10 cellular contexts compared by ENCODE assay signal in the genomic region with DNA sequence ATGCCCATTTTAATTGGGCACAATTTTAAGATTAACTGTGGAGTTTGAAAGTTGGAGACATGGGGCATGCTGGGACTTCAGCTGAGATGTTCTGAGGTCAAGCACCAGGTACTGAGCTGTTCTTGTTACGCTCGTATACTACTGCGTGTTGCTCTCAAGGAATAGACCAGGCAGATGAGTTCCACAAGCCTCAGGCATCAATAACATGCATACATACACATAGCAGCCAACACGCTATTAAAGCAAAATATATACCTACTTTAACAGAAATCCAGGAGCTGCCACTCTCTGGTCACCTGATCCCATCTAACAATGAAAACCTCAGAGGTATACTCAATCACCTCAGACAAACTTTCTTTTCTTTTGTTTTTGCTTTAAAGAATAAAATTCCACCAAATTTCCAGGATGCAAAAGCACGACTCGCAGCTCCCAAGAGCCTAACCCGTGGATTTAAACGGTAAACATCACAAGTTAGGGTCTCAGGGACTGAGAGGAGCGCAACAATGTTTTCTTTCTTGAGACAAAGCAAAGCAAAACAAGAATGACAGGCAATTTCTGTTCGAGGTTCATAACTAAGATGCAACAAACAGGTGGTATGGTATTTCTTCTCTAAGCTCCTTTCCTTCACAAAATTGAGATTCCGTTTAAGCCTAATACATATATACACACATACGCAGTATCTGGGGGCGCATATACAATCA. TPM values are rescaled to one million over a fixed set of nuclear protein-coding genes. Genes with fewer than 3 reads are reported as not detected.
A peak's percentile ranks its signal among the peaks of the same experiment; 100 is the strongest.
DNase-seq lines count a peak whose midpoint lies in the region; ATAC-seq and TF ChIP-seq lines count a peak whose summit lies in the region.
"Had no signal": no experiment of that assay in that cellular context is flagged by ENCODE, and none has a peak within 500 bp of the region (broad histone marks: within the 10 kb centered on the region; RNA-seq: fewer than 3 reads in every experiment).

No MANE protein-coding gene starts in this region.

- no peak overlapping the region for H3T11ph ChIP-seq in H9 (ENCODE audit: low read length)

- no peak overlapping the region for H2AFZ ChIP-seq in H9 (ENCODE audit: low read length)

- no peak overlapping the region for H3K4ac ChIP-seq in H9 (ENCODE audit: low read depth, low read length)

- H3K79me2 ChIP-seq in H9 (ENCODE audit: insufficient read depth, low read length), result no peaks in the 10 kb centered on the region

- H3K4me2 ChIP-seq in H9 (ENCODE audit: insufficient read depth, insufficient read length, low read length), result peak overlapping the region; percentile 39

- no peak overlapping the region for H2BK5ac ChIP-seq in H9 (ENCODE audit: insufficient read length, low read length)

- no peaks in the 10 kb centered on the region for H3K79me1 ChIP-seq in H9 (ENCODE audit: insufficient read depth, low read depth, low read length, poor library complexity, severe bottlenecking)

- no peak overlapping the region for H2BK120ac ChIP-seq in H9 (ENCODE audit: low read depth, low read length, poor library complexity, severe bottlenecking)

- H3K56ac ChIP-seq in H9 (ENCODE audit: insufficient read length, low read depth, low read length), result no peak overlapping the region

- no peak overlapping the region for H2AK5ac ChIP-seq in H9 (ENCODE audit: insufficient read length, low read length)

- H4K5ac ChIP-seq in H9 (ENCODE audit: insufficient read length, low read depth, low read length), result no peak overlapping the region

- H3K4me1 ChIP-seq in H9 (ENCODE audit: insufficient read depth, low read length) (peaks cover 2% of the 10 kb centered on the region; the same call in 1 of the 2 replicates), iPS-20b (ENCODE audit: insufficient read depth, low read length) (peaks cover 22% of the 10 kb centered on the region; the same call in 1 of the 2 replicates)

- intact Hi-C loops in MCF 10A (cut with micrococcal nuclease), result loop anchor here (1.0 to 5.0 kb wide), 8 partner anchors 54 to 502 kb away; no protein-coding TSS in a partner anchor

- H3K27me3 Mint-ChIP-seq in H9 (ENCODE audit: low read depth), result peaks cover 23% of the 10 kb centered on the region
- no peaks in the 10 kb centered on the region for H3K27me3 Mint-ChIP-seq in MCF 10A (ENCODE audit: insufficient read depth, unreplicated experiment)

- no peak overlapping the region for H3K27ac Mint-ChIP-seq in H9
- no peak overlapping the region for H3K27ac Mint-ChIP-seq in MCF 10A (ENCODE audit: low read depth, unreplicated experiment)

- no peak for DNase-seq in H9
- peak; percentile 58 for DNase-seq in MCF 10A (ENCODE audit: unreplicated experiment)
- no peak for DNase-seq in mesenteric fat pad (ENCODE audit: low spot score)
- no peak for DNase-seq in CD1c-positive myeloid dendritic cell (ENCODE audit: extremely low spot score)
- DNase-seq: amniotic stem cell, Kasumi-1 had no signal

- no peaks in the 10 kb centered on the region for H3K36me3 ChIP-seq in iPS-20b (ENCODE audit: insufficient read depth, low read depth, low read length)

- no CpG with 5 or more reads among the region's 13 CpGs for WGBS in H9 (ENCODE audit: extremely low coverage, insufficient read length, low lambda C conversion rate)

- H3K4me1 Mint-ChIP-seq in H9 (peaks cover 27 to 33% of the 10 kb centered on the region in 2 experiments), MCF 10A (ENCODE audit: insufficient read depth, unreplicated experiment) (peaks cover 18% of the 10 kb centered on the region)

- H4K91ac ChIP-seq in H9 (ENCODE audit: insufficient read length, low read depth, low read length), result no peak overlapping the region

- no peak overlapping the region for H2BK12ac ChIP-seq in H9 (ENCODE audit: insufficient read length, low read depth, low read length)

- H3K36me3 Mint-ChIP-seq in H9 (ENCODE audit: insufficient read depth in 1 of 3, low read depth in 3 of 3), result no peaks in the 10 kb centered on the region
- H3K36me3 Mint-ChIP-seq in MCF 10A (ENCODE audit: insufficient read depth, unreplicated experiment), result peaks cover 7% of the 10 kb centered on the region

- H4K8ac ChIP-seq in H9 (replicated peaks; ENCODE audit: insufficient read length, low read depth, low read length), result no peak overlapping the region

- peaks cover 9% of the 10 kb centered on the region for H3K23me2 ChIP-seq in H9 (ENCODE audit: insufficient read length, low read depth, low read length, poor library complexity, severe bottlenecking)

- no peak overlapping the region for H2BK20ac ChIP-seq in H9 (ENCODE audit: low read depth, low read length, poor library complexity, severe bottlenecking)

- H3K18ac ChIP-seq in H9 (ENCODE audit: insufficient read length, low read depth, low read length), result no peak overlapping the region

- no peaks in the 10 kb centered on the region for H4K20me1 ChIP-seq in H9 (ENCODE audit: control insufficient read depth, insufficient read depth, insufficient read length)

- H3K9me3 Mint-ChIP-seq in H9 (no peaks in the 10 kb centered on the region), MCF 10A (ENCODE audit: unreplicated experiment) (no peaks in the 10 kb centered on the region)

- H3K9ac ChIP-seq in H9 (ENCODE audit: extremely low read depth, insufficient read length, low read length), result no peak overlapping the region
- peak overlapping the region; percentile 54; the same call in 1 of the 2 replicates for H3K9ac ChIP-seq in iPS-20b (ENCODE audit: low read depth, low read length)

- no peak overlapping the region for H3K27ac ChIP-seq in H9 (ENCODE audit: insufficient read length, low read depth, low read length)
- no peak overlapping the region for H3K27ac ChIP-seq in iPS-20b (ENCODE audit: low read length)
- H3K27ac ChIP-seq in skin epidermis, result peak overlapping the region in 20 of 21 experiments; percentile 20 to 85 (median 70)

- H3K9me3 ChIP-seq in H9 (ENCODE audit: control insufficient read depth, low read depth, low read length) (no peaks in the 10 kb centered on the region), iPS-20b (ENCODE audit: insufficient read depth, low read depth, low read length) (no peaks in the 10 kb centered on the region)

- no peak overlapping the region for H3K14ac ChIP-seq in H9 (ENCODE audit: insufficient read depth, low read length)

- H3K27me3 ChIP-seq in H9 (ENCODE audit: insufficient read depth, low read length), result no peaks in the 10 kb centered on the region; the same call in 1 of the 2 replicates
- H3K27me3 ChIP-seq in iPS-20b (ENCODE audit: insufficient read depth, low read length), result peaks cover 36% of the 10 kb centered on the region

- TSS peak; percentile 47 for BruUV-seq in MCF 10A (replicated peaks; lab: Mats Ljungman, UMichigan)

- CTCF ChIA-PET in MCF 10A (lab: Yijun Ruan, JAX), result interaction anchor here (0.7 to 6.5 kb wide), 10 partner anchors 8 to 445 kb away, joined by 3 to 82 read pairs (median 6); no protein-coding TSS in a partner anchor

- H3K4me3 ChIP-seq in iPS-20b (ENCODE audit: low read length) (peak overlapping the region; percentile 75), skin epidermis (peak overlapping the region; percentile 7 to 39 (median 19))

- POLR2A ChIA-PET in MCF 10A (lab: Yijun Ruan, JAX), result interaction anchor here (0.6 to 10.3 kb wide), 43 partner anchors 9 to 963 kb away, joined by 3 to 290 read pairs (median 6); a partner anchor contains a TSS

- peak overlapping the region in 1 of 2 experiments; percentile 72 for H3K4me3 Mint-ChIP-seq in H9
- no peak overlapping the region for H3K4me3 Mint-ChIP-seq in MCF 10A (ENCODE audit: unreplicated experiment)

- no peak overlapping the region for H2BK15ac ChIP-seq in H9 (ENCODE audit: low read depth, low read length)

- H3K23ac ChIP-seq in H9 (ENCODE audit: insufficient read length, low read depth, low read length), result no peak overlapping the region

- no peak for TF ChIP-seq CTCF in H9 (conservative IDR thresholded peaks at IDR 0.05)
- TF ChIP-seq CTCF in MCF 10A (IDR thresholded peaks at IDR 0.05; ENCODE audit: unreplicated experiment), result no peak

- ATAC-seq in HG03196 (IDR thresholded peaks at IDR 0.05; ENCODE audit: unreplicated experiment) (no peak), HG02798 (IDR thresholded peaks at IDR 0.05; ENCODE audit: poor library complexity, unreplicated experiment) (no peak)

RNA-seq across cellular contexts. Expression of a gene that starts 16.5 kb away (rescaled TPM):
- total RNA-seq in H9 (2021) (not detected in 2 replicates), MCF 10A (2022) (4.1 and 4.5 TPM in 2 replicates), mesenteric fat pad (0.67 TPM)

Comparison
In these comparisons a context has a peak if more than half of its experiments do, and no peak if none do; other contexts are left out.
1. H3K27ac ChIP-seq: peak in skin epidermis (20 of 21); none in H9 (single experiment) and iPS-20b (single experiment).